Comparison of ENCODE assay signal across 14 cellular contexts in the genomic region with DNA sequence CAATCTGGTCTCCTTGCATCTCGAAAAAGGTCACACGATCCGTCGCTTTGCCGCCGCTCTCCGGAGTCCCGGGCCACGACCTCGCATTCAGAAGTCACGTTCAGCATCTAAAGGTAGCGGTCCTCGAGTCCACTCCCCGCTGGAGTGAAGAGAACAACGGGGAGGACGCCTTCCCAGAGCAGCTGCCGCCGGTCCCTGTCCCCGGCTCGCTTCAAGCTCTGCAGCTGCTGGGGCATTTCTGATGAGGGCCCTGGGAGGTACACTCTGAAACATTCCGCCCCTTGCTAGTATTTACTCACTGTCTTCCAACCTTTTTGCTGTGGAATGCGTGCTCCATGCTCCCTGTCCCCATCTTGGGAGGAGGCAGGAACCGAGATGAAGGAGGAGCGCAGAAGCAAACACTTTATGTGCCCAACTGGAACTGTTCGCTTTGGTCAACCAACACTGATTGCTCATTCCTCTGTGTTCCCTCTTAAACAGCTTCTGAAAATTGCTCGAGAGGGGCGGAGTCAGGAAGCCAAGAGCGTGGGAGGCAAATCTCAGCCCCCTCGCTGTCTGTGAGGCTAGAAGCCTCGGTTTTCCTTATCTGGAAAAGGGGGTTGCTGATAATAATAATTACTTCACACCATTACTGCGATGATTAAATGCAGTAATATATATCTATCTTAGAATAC. TPM values are rescaled to one million over a fixed set of nuclear protein-coding genes. Genes with fewer than 3 reads are reported as not detected.
DNase-seq lines count a peak whose midpoint lies in the region; ATAC-seq, FAIRE-seq and TF ChIP-seq lines count a peak whose summit lies in the region.
"Had no signal": no experiment of that assay in that cellular context is flagged by ENCODE, and none has a peak within 500 bp of the region (broad histone marks: within the 10 kb centered on the region; RNA-seq: fewer than 3 reads in every experiment).

No MANE protein-coding gene starts in this region.

- no peaks in the 10 kb centered on the region for H3K36me3 ChIP-seq in kidney (ENCODE audit: control insufficient read depth in 1 of 2, insufficient read depth in 2 of 2, low read length in 2 of 2)
- H3K36me3 ChIP-seq in suprapubic skin = no peaks in the 10 kb centered on the region

- DNase-seq in Right ventricle myocardium superior (peak; percentile 33), Right ventricle myocardium inferior (ENCODE audit: missing footprints) (no peak), kidney (peak; percentile 36), suprapubic skin (ENCODE audit: low spot score in 2 of 2) (no peak), natural killer cell (no peak), Ammon's horn (ENCODE audit: low spot score) (no peak)
- DNase-seq: activated CD8-positive, alpha-beta memory T cell treated with anti-CD3 and anti-CD28 coated beads, Interleukin-2, amount 50 U/mL, for 4 hours; NCI-H1092; NCI-H524 treated with DMSO at 0.1 percent for 48 hours; stimulated activated CD4-positive, alpha-beta T cell treated with anti-CD3 and anti-CD28 coated beads, Interleukin-2, amount 100 ng/mL, for 48 hours; stimulated activated naive CD4-positive, alpha-beta T cell had no signal

- ATAC-seq in Right ventricle myocardium superior (ENCODE audit: poor library complexity) = no peak
- ATAC-seq in Right ventricle myocardium inferior = no peak
- ATAC-seq in GM21447 (IDR thresholded peaks at IDR 0.05; ENCODE audit: unreplicated experiment) = no peak
- ATAC-seq in natural killer cell = no peak

- peaks cover 12% of the 10 kb centered on the region for H3K27me3 ChIP-seq in suprapubic skin

- no peak overlapping the region for H3K27ac Mint-ChIP-seq in activated naive CD8-positive, alpha-beta T cell
- H3K27ac Mint-ChIP-seq in natural killer cell = no peak overlapping the region

- peak overlapping the region; percentile 29 for H3K4me3 ChIP-seq in kidney (ENCODE audit: low read length in 2 of 2)
- peak overlapping the region; percentile 4 for H3K4me3 ChIP-seq in suprapubic skin

- TF ChIP-seq POLR2A in suprapubic skin (IDR thresholded peaks at IDR 0.05) = no peak

- no peak overlapping the region for H3K9ac ChIP-seq in kidney (ENCODE audit: low read length in 2 of 2)

- H3K9me3 ChIP-seq in kidney (ENCODE audit: control insufficient read depth in 1 of 2, low read length in 2 of 2) (no peaks in the 10 kb centered on the region), suprapubic skin (no peaks in the 10 kb centered on the region)

- peaks cover 7% of the 10 kb centered on the region for H3K27me3 Mint-ChIP-seq in activated naive CD8-positive, alpha-beta T cell
- peaks cover 11 to 40% of the 10 kb centered on the region in 2 donors for H3K27me3 Mint-ChIP-seq in natural killer cell (ENCODE audit: low read depth in 2 of 2)

- H3K4me1 ChIP-seq in kidney (ENCODE audit: control insufficient read depth in 1 of 2, insufficient read depth in 1 of 2, low read depth in 1 of 2, low read length in 2 of 2) (no peaks in the 10 kb centered on the region), suprapubic skin (no peaks in the 10 kb centered on the region)

- H3K9me3 Mint-ChIP-seq in activated naive CD8-positive, alpha-beta T cell (ENCODE audit: low read depth) = peaks cover 4% of the 10 kb centered on the region
- peaks cover 0 to under 1% of the 10 kb centered on the region in 2 donors for H3K9me3 Mint-ChIP-seq in natural killer cell

- FAIRE-seq in kidney (lab: Jason Lieb, UNC) = no peak

- H3K36me3 Mint-ChIP-seq in activated naive CD8-positive, alpha-beta T cell = no peaks in the 10 kb centered on the region
- H3K36me3 Mint-ChIP-seq in natural killer cell = no peaks in the 10 kb centered on the region

- TF ChIP-seq CTCF in kidney (IDR thresholded peaks at IDR 0.05; ENCODE audit: borderline replicate concordance, extremely low read depth, insufficient read depth) (no peak), suprapubic skin (IDR thresholded peaks at IDR 0.05) (no peak), natural killer cell (IDR thresholded peaks at IDR 0.05) (no peak)

- WGBS in suprapubic skin = 58% methylated on average over 30 of the region's 31 CpGs

- H3K4me3 Mint-ChIP-seq in activated naive CD8-positive, alpha-beta T cell = peak overlapping the region; percentile 58
- H3K4me3 Mint-ChIP-seq in natural killer cell = no peak overlapping the region

- intact Hi-C loops in Right ventricle myocardium superior (cut with DNase I) (no loop called here), Right ventricle myocardium inferior (cut with DNase I) (no loop called here), kidney (cut with DNase I) (no loop called here), natural killer cell (cut with micrococcal nuclease) (no loop called here)

- H3K27ac ChIP-seq in kidney (ENCODE audit: low read depth in 2 of 2, low read length in 2 of 2) = no peak overlapping the region
- no peak overlapping the region for H3K27ac ChIP-seq in suprapubic skin
- H3K27ac ChIP-seq: RWPE1 had no signal

- H3K4me1 Mint-ChIP-seq in activated naive CD8-positive, alpha-beta T cell (ENCODE audit: low read depth) = peaks cover 4% of the 10 kb centered on the region
- no peaks in the 10 kb centered on the region for H3K4me1 Mint-ChIP-seq in natural killer cell

- no peak for TF ChIP-seq EP300 in suprapubic skin (IDR thresholded peaks at IDR 0.05)

RNA-seq across cellular contexts. Expression of a gene that starts 6.4 kb away (rescaled TPM):
- total RNA-seq in Right ventricle myocardium superior (17.0 TPM), Right ventricle myocardium inferior (21.0 TPM), kidney (40.4 TPM), suprapubic skin (10 to 100 TPM; 16.1 to 29.8 (median 21.1) TPM), natural killer cell (10 to 100 TPM; 30.3 to 33.8 (median 33.6) TPM)
- 32.5 TPM for polyA plus RNA-seq in kidney (ENCODE audit: insufficient read depth, low read depth, low replicate concordance)

Comparison
In these comparisons a context has a peak if more than half of its experiments do, and no peak if none do; other contexts are left out.
1. DNase-seq: peak in Right ventricle myocardium superior (single experiment) and kidney (single experiment); none in Right ventricle myocardium inferior (single experiment), suprapubic skin (0 of 2), natural killer cell (single experiment) and Ammon's horn (single experiment).